Comparison of ENCODE assay signal across 11 cellular contexts in the genomic region with DNA sequence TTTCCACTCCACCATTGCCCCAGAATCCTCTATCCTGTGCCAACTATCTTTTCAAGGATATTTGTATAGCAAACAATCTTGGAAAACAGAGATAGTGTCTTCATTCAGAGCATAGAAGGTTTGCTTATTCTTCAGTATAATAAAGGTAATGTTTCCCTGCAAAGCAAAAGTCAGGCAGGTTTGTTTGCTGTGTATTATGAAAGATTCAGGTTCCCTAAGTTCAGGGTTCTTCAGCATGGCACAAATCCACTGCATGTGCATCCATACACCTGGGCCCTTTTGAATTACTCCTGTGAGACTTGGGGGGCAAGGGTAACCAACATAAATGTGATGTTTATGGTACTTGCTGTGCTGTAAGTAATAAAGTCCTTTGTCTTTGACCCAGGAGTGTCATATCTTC.
"Had no signal": no experiment of that assay in that cellular context is flagged by ENCODE, and none has a peak within 500 bp of the region (broad histone marks: within the 10 kb centered on the region; RNA-seq: fewer than 3 reads in every experiment).

No MANE protein-coding gene starts in this region.

- H3K36me3 ChIP-seq: HAP-1 had no signal

- H3K27ac Mint-ChIP-seq: GM23338, H9, HFFc6 had no signal

- H2AFZ ChIP-seq: GM23248, GM23338 had no signal

- H3K4me2 ChIP-seq: GM23338 had no signal

- H3K9me3 Mint-ChIP-seq: GM23338, HFFc6 had no signal

- H3K4me3 ChIP-seq: GM23248, GM23338, HAP-1 had no signal

- FAIRE-seq: H1, H54 had no signal

- H3K4me1 Mint-ChIP-seq: GM23338, H9 had no signal

- H3K9ac ChIP-seq: GM23248 had no signal

- ATAC-seq: GM23338, HCT116 had no signal

- H3K27ac ChIP-seq: GM23248 had no signal

- H3K4me1 ChIP-seq: HAP-1 had no signal

- H3K9me3 ChIP-seq: HAP-1 had no signal

- DNase-seq: GM23248, GOT3, H7, H9, HCEC 1CT, HFFc6 had no signal

- H3K4me3 Mint-ChIP-seq: GM23338, H9, HFFc6 had no signal
